26 cellular contexts compared by ENCODE assay signal in the genomic region with DNA sequence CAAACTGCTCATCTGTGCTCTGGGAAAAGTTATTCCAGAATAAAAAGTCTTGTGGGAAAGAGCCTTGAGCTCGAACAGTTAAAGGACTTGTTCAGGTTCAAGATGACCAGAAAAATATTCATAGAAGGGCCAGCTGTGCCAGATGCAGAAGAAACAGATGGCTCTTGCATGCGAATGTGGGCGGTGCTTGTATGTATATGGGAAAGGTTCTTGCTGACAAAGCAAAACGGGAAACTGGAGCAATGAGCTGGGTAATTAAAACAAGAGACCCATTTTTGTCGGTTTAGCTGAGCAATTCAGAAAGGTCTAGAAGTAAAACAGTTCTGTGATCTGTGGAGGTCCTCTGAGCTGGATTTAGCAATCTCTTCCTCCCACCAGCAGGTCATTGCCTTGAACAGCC.
A peak's percentile ranks its signal among the peaks of the same experiment; 100 is the strongest.
DNase-seq lines count a peak whose midpoint lies in the region; TF ChIP-seq lines count a peak whose summit lies in the region.
"Had no signal": no experiment of that assay in that cellular context is flagged by ENCODE, and none has a peak within 500 bp of the region (broad histone marks: within the 10 kb centered on the region; RNA-seq: fewer than 3 reads in every experiment).

No MANE protein-coding gene starts in this region.

- DNase-seq in A673 (ENCODE audit: low spot score), result peak; percentile 35
- peak; percentile 73 for DNase-seq in MM.1S
- DNase-seq in NCI-H69 (lab: John Stamatoyannopoulos, UW), result peak; percentile 44
- DNase-seq in glutamatergic neuron, result no peak
- no peak for DNase-seq in NK-92 treated with Interleukin-12 subunit alpha and Interleukin-12 subunit beta, amount 100 ng/mL, for 24 hours (lab: John Stamatoyannopoulos, UW)
- no peak for DNase-seq in superior temporal gyrus (ENCODE audit: extremely low spot score)
- no peak for DNase-seq in HFFc6
- DNase-seq: C1 segment of cervical spinal cord; CD4-positive, alpha-beta memory T cell; COR-L47; DMS79; EL; GDM1; H7; KG1; NCI-H1092; NCI-H1417 treated with DMSO at 0.1 percent for 48 hours; NCI-H1694 treated with DMSO at 0.1 percent for 48 hours; NCI-H2081; NCI-H446; NCI-H526 treated with DMSO at 0.1 percent for 48 hours; PC-3; SJCRH30; T-helper 1 cell had no signal

- no peaks in the 10 kb centered on the region for H3K27me3 ChIP-seq in A673 (replicated peaks; ENCODE audit: insufficient read depth, low read depth, low read length, poor library complexity)
- no peaks in the 10 kb centered on the region for H3K27me3 ChIP-seq in MM.1S (replicated peaks; ENCODE audit: insufficient read depth, low read length)
- H3K27me3 ChIP-seq: SJCRH30 had no signal

- H3K36me3 Mint-ChIP-seq in glutamatergic neuron (ENCODE audit: unreplicated experiment) (peaks cover 12% of the 10 kb centered on the region), HFFc6 (ENCODE audit: low read depth) (no peaks in the 10 kb centered on the region)
- H3K36me3 Mint-ChIP-seq: CD4-positive, alpha-beta memory T cell had no signal

- no peak overlapping the region for H3K4me3 Mint-ChIP-seq in glutamatergic neuron (ENCODE audit: unreplicated experiment)
- H3K4me3 Mint-ChIP-seq in HFFc6, result no peak overlapping the region
- H3K4me3 Mint-ChIP-seq: CD4-positive, alpha-beta memory T cell; T-helper 2 cell treated with Interferon-gamma antibody and Interleukin-4, amounts not matched to agents 5 μg/mL and 100 μg/mL, for 36 hours had no signal

- peak overlapping the region; percentile 22 for H2AFZ ChIP-seq in MM.1S (ENCODE audit: low read length)

- intact Hi-C loops in A673 (cut with micrococcal nuclease; ENCODE audit: unreplicated experiment), result loop anchor here (5.0 kb wide), 1 partner anchor 107 kb away; the partner anchor contains the start of gene MARK1

- H3K36me3 ChIP-seq in A673 (ENCODE audit: insufficient read depth, low read length, poor library complexity, severe bottlenecking), result no peaks in the 10 kb centered on the region
- H3K36me3 ChIP-seq in MM.1S (replicated peaks; ENCODE audit: insufficient read depth, low read length), result no peaks in the 10 kb centered on the region
- H3K36me3 ChIP-seq: SJCRH30 had no signal

- no TSS peak for BruUV-seq in A673 (replicated peaks; lab: Mats Ljungman, UMichigan)

- no peaks in the 10 kb centered on the region for H3K9me3 ChIP-seq in A673 (ENCODE audit: low read depth, low read length, poor library complexity, severe bottlenecking)
- H3K9me3 ChIP-seq in MM.1S (replicated peaks; ENCODE audit: insufficient read depth, low read length), result no peaks in the 10 kb centered on the region
- H3K9me3 ChIP-seq: SJCRH30 had no signal

- H3K4me1 ChIP-seq in A673 (ENCODE audit: insufficient read depth, low read length, poor library complexity, severe bottlenecking), result peaks cover 9% of the 10 kb centered on the region
- H3K4me1 ChIP-seq in MM.1S (ENCODE audit: low read length), result peaks cover 25% of the 10 kb centered on the region
- H3K4me1 ChIP-seq: SJCRH30 had no signal

- H3K9me2 ChIP-seq in MM.1S (replicated peaks; ENCODE audit: insufficient read depth, low read length), result no peaks in the 10 kb centered on the region

- H3K27ac ChIP-seq in A673 (ENCODE audit: low read depth, low read length, poor library complexity, severe bottlenecking) (no peak overlapping the region), MM.1S (ENCODE audit: low read length) (peak overlapping the region; percentile 30; the same call in 1 of the 2 replicates)
- H3K27ac ChIP-seq: SJCRH30 had no signal

- H3K4me3 ChIP-seq in A673 (ENCODE audit: low read depth, low read length, poor library complexity, severe bottlenecking), result no peak overlapping the region
- no peak overlapping the region for H3K4me3 ChIP-seq in MM.1S (ENCODE audit: low read length)
- H3K4me3 ChIP-seq: GM12878, SJCRH30 had no signal

- TF ChIP-seq CTCF in A673 (conservative IDR thresholded peaks at IDR 0.05; ENCODE audit: low read depth, low read length), result no peak
- TF ChIP-seq CTCF in MM.1S (IDR thresholded peaks at IDR 0.05; ENCODE audit: low read length), result no peak
- TF ChIP-seq CTCF in glutamatergic neuron (IDR thresholded peaks at IDR 0.05; ENCODE audit: partially characterized antibody, unreplicated experiment), result no peak
- TF ChIP-seq CTCF in HFFc6 (IDR thresholded peaks at IDR 0.05), result no peak

- CTCF ChIA-PET in A673 (lab: Charles Lee), result no interaction called here

- H3K4me1 Mint-ChIP-seq in glutamatergic neuron (ENCODE audit: low read depth, unreplicated experiment), result peaks cover 14% of the 10 kb centered on the region
- H3K4me1 Mint-ChIP-seq in HFFc6 (ENCODE audit: low read depth), result no peaks in the 10 kb centered on the region
- H3K4me1 Mint-ChIP-seq: CD4-positive, alpha-beta memory T cell had no signal

- H3K27ac Mint-ChIP-seq in glutamatergic neuron (ENCODE audit: unreplicated experiment) (peak overlapping the region; percentile 17), HFFc6 (no peak overlapping the region)
- H3K27ac Mint-ChIP-seq: CD4-positive, alpha-beta memory T cell; T-helper 2 cell treated with Interferon-gamma antibody and Interleukin-4, amounts not matched to agents 5 μg/mL and 100 μg/mL, for 36 hours had no signal

- POLR2A ChIA-PET in A673 (lab: Charles Lee; ENCODE audit: low non-redundant PET), result no interaction called here

- H3K9ac ChIP-seq in MM.1S (ENCODE audit: low read length), result no peak overlapping the region

- no peaks in the 10 kb centered on the region for H4K20me1 ChIP-seq in MM.1S (ENCODE audit: insufficient read depth, low read length)

- peak overlapping the region; percentile 30 for H3K4me2 ChIP-seq in MM.1S (ENCODE audit: low read depth, low read length)

- no peaks in the 10 kb centered on the region for H3K79me2 ChIP-seq in MM.1S (ENCODE audit: low read length)

- peaks cover 11% of the 10 kb centered on the region for H3F3A ChIP-seq in MM.1S (ENCODE audit: insufficient read depth, low read length)

- H3K27me3 Mint-ChIP-seq in glutamatergic neuron (ENCODE audit: unreplicated experiment) (no peaks in the 10 kb centered on the region), HFFc6 (ENCODE audit: insufficient read depth) (no peaks in the 10 kb centered on the region)

- H3K9me3 Mint-ChIP-seq in glutamatergic neuron (ENCODE audit: unreplicated experiment) (peaks cover 8% of the 10 kb centered on the region), HFFc6 (peaks cover 9% of the 10 kb centered on the region; the same call in 1 of the 2 replicates)
- H3K9me3 Mint-ChIP-seq: CD4-positive, alpha-beta memory T cell; T-helper 2 cell treated with Interferon-gamma antibody and Interleukin-4, amounts not matched to agents 5 μg/mL and 100 μg/mL, for 36 hours had no signal

Comparison
In these comparisons a context has a peak if more than half of its experiments do, and no peak if none do; other contexts are left out.
1. DNase-seq: peak in A673 (single experiment), MM.1S (single experiment) and NCI-H69 (single experiment); none in glutamatergic neuron (single experiment), NK-92 treated with Interleukin-12 subunit alpha and Interleukin-12 subunit beta, amount 100 ng/mL, for 24 hours (single experiment), superior temporal gyrus (single experiment) and HFFc6 (single experiment).